ENCODE assay signal across 8 cellular contexts in the genomic region with DNA sequence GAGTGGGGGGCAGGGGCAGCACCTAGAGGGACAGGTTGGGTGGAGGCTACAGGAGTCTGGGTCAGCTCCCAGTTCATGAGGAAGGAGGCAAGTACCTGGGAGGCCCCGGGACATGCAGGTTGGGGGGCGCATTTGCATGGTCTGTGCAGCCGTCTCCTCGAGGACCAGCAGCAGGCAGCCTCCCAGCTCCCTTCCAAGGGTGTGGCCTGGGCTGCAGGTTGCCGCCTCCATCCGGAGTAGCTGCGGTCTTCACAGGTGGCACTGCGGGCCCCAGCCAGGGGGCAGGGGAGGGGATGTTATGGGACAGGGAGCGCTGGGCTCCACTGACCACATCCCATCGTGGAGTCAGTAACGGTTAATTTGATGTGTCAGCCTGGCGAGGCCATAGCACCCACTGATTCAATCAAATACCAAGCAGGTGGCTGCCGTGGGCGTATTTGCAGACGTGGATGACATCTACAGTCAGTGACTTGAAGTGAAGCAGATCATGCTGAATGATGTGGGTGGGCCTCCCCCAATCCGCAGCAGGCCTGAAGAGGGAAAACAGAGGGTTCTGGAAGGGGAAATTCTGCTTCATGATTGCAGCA.
DNase-seq lines count a peak whose midpoint lies in the region; ATAC-seq and TF ChIP-seq lines count a peak whose summit lies in the region.

No MANE protein-coding gene starts in this region.

- intact Hi-C loops in dorsolateral prefrontal cortex (cut with DNase I), result no loop called here

- ATAC-seq in GM21526 (IDR thresholded peaks at IDR 0.05; ENCODE audit: low FRiP score, unreplicated experiment), result peak; percentile 70
- ATAC-seq in GM18909 (IDR thresholded peaks at IDR 0.05; ENCODE audit: poor library complexity, unreplicated experiment), result no peak

- no peak for TF ChIP-seq CTCF in dorsolateral prefrontal cortex (IDR thresholded peaks at IDR 0.05 in 54 of 56, conservative IDR thresholded peaks at IDR 0.05 in 2 of 56; ENCODE audit: low read depth in 1 of 56, partially characterized antibody in 56 of 56)

- DNase-seq in T-helper 2 cell (peak in 4 of 5 experiments; percentile 19 to 88 (median 56)), dorsolateral prefrontal cortex (peak in 8 of 10 donors; percentile 57 to 88 (median 73)), cerebellum (ENCODE audit: low spot score) (no peak), NK-92 (lab: John Stamatoyannopoulos, UW; ENCODE audit: unreplicated experiment) (no peak), GM03348 (ENCODE audit: low spot score) (no peak)
- DNase-seq in stimulated activated CD8-positive, alpha-beta memory T cell treated with anti-CD3 and anti-CD28 coated beads, Interleukin-7, amount 100 ng/mL, for 4 hours (ENCODE audit: low read depth in 2 of 2), result peak; percentile 66 to 75

- H3K27me3 ChIP-seq in dorsolateral prefrontal cortex, result no peaks in the 10 kb centered on the region

- no peak overlapping the region for H3K4me3 ChIP-seq in dorsolateral prefrontal cortex

- peak overlapping the region in 17 of 59 donors; percentile 6 to 77 (median 35) for H3K27ac ChIP-seq in dorsolateral prefrontal cortex

Comparison
In these comparisons a context has a peak if more than half of its experiments do, and no peak if none do; other contexts are left out.
1. DNase-seq: peak in T-helper 2 cell (4 of 5), dorsolateral prefrontal cortex (8 of 10) and stimulated activated CD8-positive, alpha-beta memory T cell treated with anti-CD3 and anti-CD28 coated beads, Interleukin-7, amount 100 ng/mL, for 4 hours (2 of 2); none in cerebellum (single experiment), NK-92 (single experiment) and GM03348 (single experiment).